ENCODE assay signal across 10 cellular contexts in genomic region chr6:153553627-153554026, GRCh38.
A peak's percentile ranks its signal among the peaks of the same experiment; 100 is the strongest.
DNase-seq lines count a peak whose midpoint lies in the region; ATAC-seq and TF ChIP-seq lines count a peak whose summit lies in the region.
"Had no signal": no experiment of that assay in that cellular context is flagged by ENCODE, and none has a peak within 500 bp of the region (broad histone marks: within the 10 kb centered on the region; RNA-seq: fewer than 3 reads in every experiment).

No MANE protein-coding gene starts in this region.

- no peaks in the 10 kb centered on the region for H4K20me1 ChIP-seq in hepatocyte (ENCODE audit: insufficient read depth, poor library complexity, severe bottlenecking)

- H3K27me3 Mint-ChIP-seq in activated T-cell treated with anti-CD3 and anti-CD28 coated beads, Interleukin-2, amount 50 U/mL, for 4 hours (ENCODE audit: low read depth): no peaks in the 10 kb centered on the region

- DNase-seq in RPMI7951 (ENCODE audit: low read depth): peak; percentile 8
- DNase-seq in hepatocyte (ENCODE audit: low spot score): peak; percentile 23
- DNase-seq in vagina (ENCODE audit: extremely low spot score in 2 of 2): no peak
- no peak for DNase-seq in stimulated activated CD8-positive, alpha-beta memory T cell treated with anti-CD3 and anti-CD28 coated beads, Interleukin-4, amount 100 ng/mL, for 48 hours
- no peak for DNase-seq in activated T-cell treated with anti-CD3 and anti-CD28 coated beads, Interleukin-2, amount 50 U/mL, for 4 hours
- DNase-seq: activated naive CD4-positive, alpha-beta T cell treated with Interleukin-2 at 50 U/mL for 16 hours; occipital lobe had no signal

- H3K4me1 ChIP-seq in hepatocyte (ENCODE audit: insufficient read depth) (no peaks in the 10 kb centered on the region), vagina (no peaks in the 10 kb centered on the region)

- WGBS in hepatocyte (ENCODE audit: low lambda C conversion rate, missing lambda C conversion rate): 85% methylated on average over 1 of the region's 1 CpG

- H3K4me1 Mint-ChIP-seq in activated T-cell treated with anti-CD3 and anti-CD28 coated beads, Interleukin-2, amount 50 U/mL, for 4 hours (ENCODE audit: low read depth): no peaks in the 10 kb centered on the region

- H3K4me3 Mint-ChIP-seq in activated T-cell treated with anti-CD3 and anti-CD28 coated beads, Interleukin-2, amount 50 U/mL, for 4 hours: no peak overlapping the region

- H3K79me2 ChIP-seq in hepatocyte: no peaks in the 10 kb centered on the region

- no peaks in the 10 kb centered on the region for H3K36me3 ChIP-seq in hepatocyte (replicated peaks; ENCODE audit: insufficient read depth, low read depth)
- H3K36me3 ChIP-seq in vagina: no peaks in the 10 kb centered on the region

- intact Hi-C loops in vagina (cut with DNase I): no loop called here

- no peaks in the 10 kb centered on the region for H3K9me3 ChIP-seq in hepatocyte (ENCODE audit: low read depth)
- H3K9me3 ChIP-seq in vagina: no peaks in the 10 kb centered on the region

- H3K27ac ChIP-seq in C4-2B: no peak overlapping the region
- no peak overlapping the region for H3K27ac ChIP-seq in hepatocyte
- no peak overlapping the region for H3K27ac ChIP-seq in vagina

- H3K4me2 ChIP-seq in hepatocyte: no peak overlapping the region

- H2AFZ ChIP-seq in hepatocyte: no peak overlapping the region

- H3K4me3 ChIP-seq in hepatocyte (no peak overlapping the region), vagina (no peak overlapping the region)

- no peaks in the 10 kb centered on the region for H3K27me3 ChIP-seq in hepatocyte
- H3K27me3 ChIP-seq in vagina: no peaks in the 10 kb centered on the region

- TF ChIP-seq CTCF in C4-2B (conservative IDR thresholded peaks at IDR 0.05): peak; percentile 73
- TF ChIP-seq CTCF in hepatocyte (IDR thresholded peaks at IDR 0.05; ENCODE audit: poor library complexity): peak; percentile 35
- TF ChIP-seq CTCF in vagina (IDR thresholded peaks at IDR 0.05): no peak

- TF ChIP-seq POLR2A in vagina (IDR thresholded peaks at IDR 0.05): no peak

- no peaks in the 10 kb centered on the region for H3K36me3 Mint-ChIP-seq in activated T-cell treated with anti-CD3 and anti-CD28 coated beads, Interleukin-2, amount 50 U/mL, for 4 hours (ENCODE audit: insufficient read depth)

- H3K9me2 ChIP-seq in hepatocyte (replicated peaks; ENCODE audit: insufficient read depth): no peaks in the 10 kb centered on the region

- ATAC-seq in GM18907 (IDR thresholded peaks at IDR 0.05; ENCODE audit: unreplicated experiment) (peak; percentile 43), HG02981 (IDR thresholded peaks at IDR 0.05; ENCODE audit: unreplicated experiment) (no peak)
- ATAC-seq in activated T-cell treated with anti-CD3 and anti-CD28 coated beads, Interleukin-2, amount 50 U/mL, for 4 hours: no peak

- peaks cover 8% of the 10 kb centered on the region for H3K9me3 Mint-ChIP-seq in activated T-cell treated with anti-CD3 and anti-CD28 coated beads, Interleukin-2, amount 50 U/mL, for 4 hours

Comparison
In these comparisons a context has a peak if more than half of its experiments do, and no peak if none do; other contexts are left out.
1. CTCF ChIP-seq: peak in C4-2B (single experiment) and hepatocyte (single experiment); none in vagina (0 of 3).
2. DNase-seq: peak in RPMI7951 (single experiment) and hepatocyte (single experiment); none in vagina (0 of 2), stimulated activated CD8-positive, alpha-beta memory T cell treated with anti-CD3 and anti-CD28 coated beads, Interleukin-4, amount 100 ng/mL, for 48 hours (single experiment) and activated T-cell treated with anti-CD3 and anti-CD28 coated beads, Interleukin-2, amount 50 U/mL, for 4 hours (single experiment).